In genomic region chr7:108296911-108297310, GRCh38 we compare ENCODE assay signal across 21 cellular contexts.
"Had no signal": no experiment of that assay in that cellular context is flagged by ENCODE, and none has a peak within 500 bp of the region (broad histone marks: within the 10 kb centered on the region; RNA-seq: fewer than 3 reads in every experiment).

No MANE protein-coding gene starts in this region.

- H3K4me3 Mint-ChIP-seq: activated naive CD8-positive, alpha-beta T cell; natural killer cell; WTC11 had no signal

- DNase-seq: activated T-cell treated with anti-CD3 and anti-CD28 coated beads, Interleukin-2, amount 50 U/mL, for 1 hour; adrenal gland; foreskin keratinocyte; glutamatergic neuron; hippocampal formation; left ventricle myocardium inferior; midbrain; natural killer cell; spleen; stimulated activated CD4-positive, alpha-beta T cell treated with anti-CD3 and anti-CD28 coated beads, Interleukin-4, amount 100 ng/mL, for 1 hour; stimulated activated naive CD4-positive, alpha-beta T cell; T-helper 9 cell; testis; trophoblast cell; uterus had no signal

- H3K27ac Mint-ChIP-seq: activated naive CD8-positive, alpha-beta T cell; natural killer cell; WTC11 had no signal

- H3K27me3 Mint-ChIP-seq: activated naive CD8-positive, alpha-beta T cell had no signal

- ATAC-seq: foreskin keratinocyte, natural killer cell, WTC11 had no signal

- H3K9me3 ChIP-seq: adrenal gland, ascending aorta, breast epithelium, left ventricle myocardium inferior, prostate gland, spleen, testis, uterus had no signal

- H3K9me3 Mint-ChIP-seq: WTC11 had no signal

- H3K4me1 Mint-ChIP-seq: natural killer cell, WTC11 had no signal

- H3K36me3 Mint-ChIP-seq: natural killer cell, WTC11 had no signal

- H3K4me1 ChIP-seq: ascending aorta, breast epithelium, foreskin keratinocyte, left ventricle myocardium inferior, prostate gland, testis, uterus had no signal

- H3K4me3 ChIP-seq: adrenal gland, ascending aorta, breast epithelium, coronary artery, left ventricle myocardium inferior, prostate gland, spleen, testis, uterus had no signal

- H3K27me3 ChIP-seq: adrenal gland, ascending aorta, breast epithelium, foreskin keratinocyte, spleen, testis, uterus had no signal

- H3K27ac ChIP-seq: adrenal gland, ascending aorta, breast epithelium, coronary artery, foreskin keratinocyte, left ventricle myocardium inferior, prostate gland, spleen, testis, uterus had no signal

- H3K36me3 ChIP-seq: adrenal gland, ascending aorta, breast epithelium, left ventricle myocardium inferior, prostate gland, spleen, uterus had no signal
